ENCODE assay signal across 9 cellular contexts in the genomic region with DNA sequence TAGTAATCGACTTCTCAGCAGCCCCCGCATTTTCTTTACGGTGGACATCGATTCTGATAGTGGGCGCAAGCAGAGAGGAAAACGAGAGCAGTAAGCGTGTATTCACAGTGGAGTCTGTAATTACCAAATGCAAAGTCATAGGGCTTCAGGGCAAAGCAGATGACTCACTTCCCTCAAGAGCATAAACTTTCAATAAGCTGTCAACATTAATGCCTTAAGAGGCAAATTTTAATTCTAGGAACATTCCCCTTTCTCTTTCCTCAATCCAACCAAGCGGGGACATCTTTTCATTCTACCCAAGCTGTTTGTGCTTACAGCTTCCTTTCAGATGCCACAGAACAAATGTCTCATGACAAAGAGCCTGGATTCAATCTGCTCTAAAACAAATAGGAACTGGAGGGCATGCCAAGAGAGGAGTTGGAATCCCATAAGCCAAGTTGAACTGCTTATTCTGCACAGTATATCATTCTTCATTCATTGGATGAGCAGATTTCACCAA. TPM values are rescaled to one million over a fixed set of nuclear protein-coding genes. Genes with fewer than 3 reads are reported as not detected.
DNase-seq lines count a peak whose midpoint lies in the region; ATAC-seq lines count a peak whose summit lies in the region.
"Had no signal": no experiment of that assay in that cellular context is flagged by ENCODE, and none has a peak within 500 bp of the region (broad histone marks: within the 10 kb centered on the region; RNA-seq: fewer than 3 reads in every experiment).

No MANE protein-coding gene starts in this region.

- peak overlapping the region; percentile 19 for H3K4me3 Mint-ChIP-seq in activated naive CD8-positive, alpha-beta T cell treated with anti-CD3 and anti-CD28 coated beads, Interleukin-2, amount 50 U/mL, for 24 hours

- H3K9me3 Mint-ChIP-seq in activated naive CD8-positive, alpha-beta T cell treated with anti-CD3 and anti-CD28 coated beads, Interleukin-2, amount 50 U/mL, for 24 hours, result no peaks in the 10 kb centered on the region

- DNase-seq in COLO829 (ENCODE audit: low spot score) (peak; percentile 95), Kasumi-1 (lab: John Stamatoyannopoulos, UW) (peak; percentile 46 to 47), myocyte (ENCODE audit: low read depth) (peak; percentile 49), 8988T (no peak), left ventricle myocardium superior (no peak)
- DNase-seq in activated naive CD8-positive, alpha-beta T cell treated with anti-CD3 and anti-CD28 coated beads, Interleukin-2, amount 50 U/mL, for 24 hours, result no peak
- DNase-seq in activated CD4-positive, alpha-beta T cell treated with anti-CD3 and anti-CD28 coated beads for 4 hours, result no peak
- DNase-seq: NCI-H774 had no signal

- H3K27ac Mint-ChIP-seq in activated naive CD8-positive, alpha-beta T cell treated with anti-CD3 and anti-CD28 coated beads, Interleukin-2, amount 50 U/mL, for 24 hours, result peak overlapping the region; percentile 57

- H3K4me1 Mint-ChIP-seq in activated naive CD8-positive, alpha-beta T cell treated with anti-CD3 and anti-CD28 coated beads, Interleukin-2, amount 50 U/mL, for 24 hours, result peaks cover 45% of the 10 kb centered on the region

- no peaks in the 10 kb centered on the region for H3K27me3 Mint-ChIP-seq in activated naive CD8-positive, alpha-beta T cell treated with anti-CD3 and anti-CD28 coated beads, Interleukin-2, amount 50 U/mL, for 24 hours

- intact Hi-C loops in left ventricle myocardium superior (cut with micrococcal nuclease), result no loop called here

- no peaks in the 10 kb centered on the region for H3K36me3 Mint-ChIP-seq in activated naive CD8-positive, alpha-beta T cell treated with anti-CD3 and anti-CD28 coated beads, Interleukin-2, amount 50 U/mL, for 24 hours (ENCODE audit: low read depth)

- peak; percentile 50 for ATAC-seq in activated naive CD8-positive, alpha-beta T cell treated with anti-CD3 and anti-CD28 coated beads, Interleukin-2, amount 50 U/mL, for 24 hours
- no peak for ATAC-seq in GM19023 (IDR thresholded peaks at IDR 0.05; ENCODE audit: unreplicated experiment)
- no peak for ATAC-seq in left ventricle myocardium superior

RNA-seq across cellular contexts. Expression of a gene that starts 48.6 kb away (rescaled TPM):
- total RNA-seq in myocyte, result 71.8 and 94.6 TPM in 2 replicates
- polyA plus RNA-seq in myocyte (2012), result 96.0 TPM
- 123 TPM for total RNA-seq in left ventricle myocardium superior

Comparison
In these comparisons a context has a peak if more than half of its experiments do, and no peak if none do; other contexts are left out.
1. DNase-seq: peak in COLO829 (single experiment), Kasumi-1 (2 of 2) and myocyte (single experiment); none in activated naive CD8-positive, alpha-beta T cell treated with anti-CD3 and anti-CD28 coated beads, Interleukin-2, amount 50 U/mL, for 24 hours (single experiment), 8988T (single experiment), left ventricle myocardium superior (single experiment) and activated CD4-positive, alpha-beta T cell treated with anti-CD3 and anti-CD28 coated beads for 4 hours (0 of 2).